20 cellular contexts compared by ENCODE assay signal in the genomic region with DNA sequence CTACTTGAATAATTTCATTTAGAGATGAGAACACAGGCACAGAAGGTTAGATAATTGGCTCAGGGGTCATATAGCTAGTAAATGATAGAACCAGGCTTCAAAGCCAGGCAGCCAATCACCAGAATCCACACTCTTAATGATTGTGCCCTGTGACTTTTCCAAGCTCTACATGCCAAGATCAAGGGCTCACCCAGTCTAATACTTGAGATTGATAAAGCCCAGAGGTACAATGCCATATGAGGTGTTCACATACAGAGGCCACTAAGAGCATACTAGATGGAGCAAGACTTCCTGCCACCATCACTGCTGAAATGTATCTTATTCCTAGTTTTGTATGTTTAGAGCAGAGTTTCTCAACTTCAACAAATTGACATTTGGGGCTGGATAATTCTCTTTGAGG. TPM values are rescaled to one million over a fixed set of nuclear protein-coding genes. Genes with fewer than 3 reads are reported as not detected.
"Had no signal": no experiment of that assay in that cellular context is flagged by ENCODE, and none has a peak within 500 bp of the region (broad histone marks: within the 10 kb centered on the region; RNA-seq: fewer than 3 reads in every experiment).

No MANE protein-coding gene starts in this region.

- DNase-seq: MV-4-11, NCI-H1048, NCI-H1105, NCI-H1417, NCI-H1436 treated with DMSO at 0.1 percent for 48 hours, NCI-H1694, NCI-H187 treated with DMSO at 0.1 percent for 48 hours, NCI-H2029 treated with DMSO at 0.1 percent for 48 hours, NCI-H2171 treated with DMSO at 0.1 percent for 48 hours, NCI-H345, NCI-H446 treated with DMSO at 0.1 percent for 48 hours, NCI-H510A treated with DMSO at 0.1 percent for 48 hours, NCI-H526, RPMI8226, SHP77 treated with DMSO at 0.1 percent for 48 hours, SJCRH30 had no signal

- H3K27ac ChIP-seq: HL-60, SJCRH30 had no signal

- H3K9me3 Mint-ChIP-seq: IgD-negative memory B cell had no signal

- H3K4me3 ChIP-seq: K562, SJCRH30 had no signal

- H3K27ac Mint-ChIP-seq: IgD-negative memory B cell had no signal

- ATAC-seq: K562, SK-N-SH treated with all-trans-retinoic acid at 6 μM for 48 hours had no signal

- H3K4me1 ChIP-seq: SJCRH30 had no signal

- H3K4me3 Mint-ChIP-seq: IgD-negative memory B cell had no signal

- H3K9me3 ChIP-seq: SJCRH30 had no signal

- H3K36me3 ChIP-seq: SJCRH30 had no signal

RNA-seq across cellular contexts. Expression of a gene that starts 40.9 kb away (rescaled TPM):
- total RNA-seq: K562 had no signal
